25 cellular contexts compared by ENCODE assay signal in the genomic region with DNA sequence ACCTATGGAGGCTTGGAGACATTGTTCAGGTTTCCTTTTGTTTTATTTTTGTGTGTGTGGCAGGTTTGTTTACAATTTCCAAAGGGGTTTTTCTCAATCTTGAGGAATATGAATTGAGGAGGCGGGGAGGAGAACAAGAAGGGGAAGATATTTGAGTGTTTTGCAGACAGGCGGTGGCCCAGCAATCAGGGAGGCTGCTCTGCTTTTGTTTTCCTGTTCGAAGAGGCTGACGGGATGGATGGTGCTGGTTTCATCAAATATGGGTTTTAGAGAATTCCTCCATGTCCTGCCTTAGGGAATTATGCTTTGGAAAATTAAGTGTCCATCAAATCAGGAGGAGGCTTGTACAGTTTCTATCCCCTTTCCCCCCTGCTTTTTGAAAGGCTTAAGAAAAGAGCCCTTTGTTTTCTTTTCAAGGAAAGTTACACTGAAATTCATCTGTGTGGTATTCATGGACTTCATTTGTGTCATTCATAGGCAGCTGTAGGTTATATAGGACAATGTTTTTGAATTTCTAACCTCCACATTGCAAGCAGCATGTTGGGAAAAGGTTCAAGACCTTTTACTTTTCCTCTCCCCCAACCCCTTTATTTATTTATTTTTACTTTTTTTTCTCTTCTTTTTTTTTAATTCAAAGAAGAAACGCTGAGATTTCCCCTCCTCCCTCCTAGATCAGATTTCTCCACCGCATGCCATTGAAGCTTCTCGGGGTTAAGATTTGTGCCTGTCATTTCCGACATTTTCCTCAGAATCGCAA.
DNase-seq lines count a peak whose midpoint lies in the region; ATAC-seq, FAIRE-seq and TF ChIP-seq lines count a peak whose summit lies in the region.
"Had no signal": no experiment of that assay in that cellular context is flagged by ENCODE, and none has a peak within 500 bp of the region (broad histone marks: within the 10 kb centered on the region; RNA-seq: fewer than 3 reads in every experiment).

No MANE protein-coding gene starts in this region.

- no peak overlapping the region for H4K8ac ChIP-seq in mesendoderm (ENCODE audit: low read depth, low read length)

- H3K27me3 ChIP-seq in mesendoderm (ENCODE audit: insufficient read depth, low read length, poor library complexity) (no peaks in the 10 kb centered on the region), left lung (no peaks in the 10 kb centered on the region)
- H3K27me3 ChIP-seq: body of pancreas, gastroesophageal sphincter, tibial artery had no signal

- CTCF ChIA-PET in activated naive CD4-positive, alpha-beta T cell treated with anti-CD3 and anti-CD28 coated beads for 36 hours (lab: Charles Lee), result interaction anchor here (0.7 kb wide), 2 partner anchors 66 to 94 kb away, joined by 3 to 4 read pairs; no protein-coding TSS in a partner anchor

- no peak for FAIRE-seq in GM12892 (lab: Jason Lieb, UNC)
- FAIRE-seq: GM19239 had no signal

- H4K5ac ChIP-seq in mesendoderm (ENCODE audit: low read length), result no peak overlapping the region

- no peaks in the 10 kb centered on the region for H3K79me1 ChIP-seq in mesendoderm (ENCODE audit: low read length)

- H3K79me2 ChIP-seq in mesendoderm (ENCODE audit: control insufficient read depth, insufficient read depth, low read length), result no peaks in the 10 kb centered on the region

- H3K4me1 Mint-ChIP-seq in activated naive CD4-positive, alpha-beta T cell treated with anti-CD3 and anti-CD28 coated beads for 36 hours (ENCODE audit: low read depth), result peaks cover under 1% of the 10 kb centered on the region
- H3K4me1 Mint-ChIP-seq in endothelial cell (ENCODE audit: unreplicated experiment) (peaks cover 26% of the 10 kb centered on the region), type B pancreatic cell (ENCODE audit: unreplicated experiment) (peaks cover 24% of the 10 kb centered on the region)
- H3K4me1 Mint-ChIP-seq: B cell; stimulated activated effector memory CD8-positive, alpha-beta T cell treated with anti-CD3 and anti-CD28 coated beads, Interleukin-12 subunit alpha, Interleukin-12 subunit beta, amount 100 ng/mL, for 72 hours had no signal

- no peak overlapping the region for H2BK15ac ChIP-seq in mesendoderm (replicated peaks; ENCODE audit: low read depth)

- H3K27ac Mint-ChIP-seq in activated naive CD4-positive, alpha-beta T cell treated with anti-CD3 and anti-CD28 coated beads for 36 hours, result peak overlapping the region; percentile 37
- peak overlapping the region; percentile 81 for H3K27ac Mint-ChIP-seq in endothelial cell (ENCODE audit: unreplicated experiment)
- H3K27ac Mint-ChIP-seq in type B pancreatic cell, result peak overlapping the region; percentile 65
- H3K27ac Mint-ChIP-seq: activated CD4-positive, alpha-beta T cell treated with anti-CD3 and anti-CD28 coated beads, Interleukin-2, amount 10 ng/mL, durations not matched to agents 7 days and 5 days; B cell; dendritic cell treated with granulocyte-macrophage colony-stimulating factor and Interleukin-4, amounts not matched to agents 40 ng/mL and 50 ng/mL, for 4 days; naive thymus-derived CD8-positive, alpha-beta T cell; stimulated activated effector memory CD8-positive, alpha-beta T cell treated with anti-CD3 and anti-CD28 coated beads, Interleukin-12 subunit alpha, Interleukin-12 subunit beta, amount 100 ng/mL, for 72 hours had no signal

- no peak overlapping the region for H2BK5ac ChIP-seq in mesendoderm (ENCODE audit: low read length)

- no peak overlapping the region for H3K4me3 Mint-ChIP-seq in activated naive CD4-positive, alpha-beta T cell treated with anti-CD3 and anti-CD28 coated beads for 36 hours
- H3K4me3 Mint-ChIP-seq in endothelial cell (ENCODE audit: unreplicated experiment) (no peak overlapping the region), type B pancreatic cell (peak overlapping the region; percentile 3)
- H3K4me3 Mint-ChIP-seq: activated CD4-positive, alpha-beta T cell treated with anti-CD3 and anti-CD28 coated beads, Interleukin-2, amount 10 ng/mL, durations not matched to agents 7 days and 5 days; B cell; dendritic cell treated with granulocyte-macrophage colony-stimulating factor and Interleukin-4, amounts not matched to agents 40 ng/mL and 50 ng/mL, for 4 days; naive thymus-derived CD8-positive, alpha-beta T cell; stimulated activated effector memory CD8-positive, alpha-beta T cell treated with anti-CD3 and anti-CD28 coated beads, Interleukin-12 subunit alpha, Interleukin-12 subunit beta, amount 100 ng/mL, for 72 hours had no signal

- intact Hi-C loops in activated naive CD4-positive, alpha-beta T cell treated with anti-CD3 and anti-CD28 coated beads for 36 hours (cut with micrococcal nuclease), result no loop called here
- intact Hi-C loops in left lung (cut with DNase I), result no loop called here

- peaks cover 5% of the 10 kb centered on the region for H3K27me3 Mint-ChIP-seq in activated naive CD4-positive, alpha-beta T cell treated with anti-CD3 and anti-CD28 coated beads for 36 hours (ENCODE audit: low read depth)
- H3K27me3 Mint-ChIP-seq in endothelial cell (ENCODE audit: unreplicated experiment) (peaks cover 3% of the 10 kb centered on the region), type B pancreatic cell (no peaks in the 10 kb centered on the region)
- H3K27me3 Mint-ChIP-seq: dendritic cell treated with granulocyte-macrophage colony-stimulating factor and Interleukin-4, amounts not matched to agents 40 ng/mL and 50 ng/mL, for 4 days had no signal

- TF ChIP-seq POLR2A in GM12892 (IDR thresholded peaks at IDR 0.05; ENCODE audit: low read depth, low read length), result no peak

- H3K9ac ChIP-seq in mesendoderm (ENCODE audit: low read length), result no peak overlapping the region

- TF ChIP-seq CTCF in endothelial cell (IDR thresholded peaks at IDR 0.05; ENCODE audit: unreplicated experiment) (no peak), type B pancreatic cell (conservative IDR thresholded peaks at IDR 0.05) (no peak), left lung (IDR thresholded peaks at IDR 0.05) (no peak)

- H2AK5ac ChIP-seq in mesendoderm (ENCODE audit: low read length), result no peak overlapping the region

- no CpG with 5 or more reads among the region's 9 CpGs for WGBS in mesendoderm (ENCODE audit: extremely low coverage, insufficient coverage, low lambda C conversion rate)

- no peak for DNase-seq in activated naive CD4-positive, alpha-beta T cell treated with anti-CD3 and anti-CD28 coated beads for 36 hours
- no peak for DNase-seq in activated naive CD4-positive, alpha-beta T cell treated with Interleukin-2 at 50 U/mL for 16 hours
- DNase-seq in endothelial cell (ENCODE audit: low spot score) (no peak), midbrain (lab: John Stamatoyannopoulos, UW) (peak; percentile 18), type B pancreatic cell (ENCODE audit: extremely low spot score, unreplicated experiment) (no peak), mesendoderm (no peak), GM12892 (ENCODE audit: insufficient read length) (no peak), left lung (no peak)
- DNase-seq: 8988T; activated CD4-positive, alpha-beta T cell treated with anti-CD3 and anti-CD28 coated beads, Interleukin-2, amount 10 ng/mL, durations not matched to agents 7 days and 5 days; activated naive CD4-positive, alpha-beta T cell; body of pancreas; erythroblast; naive thymus-derived CD8-positive, alpha-beta T cell; NCI-H146; NCI-H446; NK-92 treated with Interleukin-12 subunit alpha and Interleukin-12 subunit beta, amount 100 ng/mL, for 24 hours; stimulated activated CD4-positive, alpha-beta T cell treated with anti-CD3 and anti-CD28 coated beads, Interleukin-15, amount 100 ng/mL, for 24 hours; SW 1271; tibial artery had no signal

- no peak overlapping the region for H3K4ac ChIP-seq in mesendoderm (ENCODE audit: low read depth, low read length)

- H3K36me3 ChIP-seq in mesendoderm (ENCODE audit: control insufficient read depth, insufficient read depth, low read length) (peaks cover 3% of the 10 kb centered on the region), left lung (peaks cover 0 to 26% of the 10 kb centered on the region in 2 donors)

- no peaks in the 10 kb centered on the region for H3K36me3 Mint-ChIP-seq in activated naive CD4-positive, alpha-beta T cell treated with anti-CD3 and anti-CD28 coated beads for 36 hours (ENCODE audit: low read depth)
- H3K36me3 Mint-ChIP-seq in endothelial cell (ENCODE audit: low read depth, unreplicated experiment) (peaks cover 31% of the 10 kb centered on the region), type B pancreatic cell (peaks cover 50% of the 10 kb centered on the region)
- H3K36me3 Mint-ChIP-seq: naive thymus-derived CD8-positive, alpha-beta T cell; stimulated activated effector memory CD8-positive, alpha-beta T cell treated with anti-CD3 and anti-CD28 coated beads, Interleukin-12 subunit alpha, Interleukin-12 subunit beta, amount 100 ng/mL, for 72 hours had no signal

- no peak overlapping the region for H3K56ac ChIP-seq in mesendoderm (ENCODE audit: low read length)

- no peaks in the 10 kb centered on the region for H3K9me3 Mint-ChIP-seq in activated naive CD4-positive, alpha-beta T cell treated with anti-CD3 and anti-CD28 coated beads for 36 hours
- H3K9me3 Mint-ChIP-seq in endothelial cell (ENCODE audit: unreplicated experiment) (no peaks in the 10 kb centered on the region), type B pancreatic cell (no peaks in the 10 kb centered on the region)
- H3K9me3 Mint-ChIP-seq: activated CD4-positive, alpha-beta T cell treated with anti-CD3 and anti-CD28 coated beads, Interleukin-2, amount 10 ng/mL, durations not matched to agents 7 days and 5 days; dendritic cell treated with granulocyte-macrophage colony-stimulating factor and Interleukin-4, amounts not matched to agents 40 ng/mL and 50 ng/mL, for 4 days; stimulated activated effector memory CD8-positive, alpha-beta T cell treated with anti-CD3 and anti-CD28 coated beads, Interleukin-12 subunit alpha, Interleukin-12 subunit beta, amount 100 ng/mL, for 72 hours had no signal

- H3K27ac ChIP-seq in mesendoderm (ENCODE audit: low read depth, low read length) (no peak overlapping the region), left lung (no peak overlapping the region)
- H3K27ac ChIP-seq: body of pancreas, gastroesophageal sphincter, tibial artery had no signal

- H2BK120ac ChIP-seq in mesendoderm (ENCODE audit: low read depth, low read length), result no peak overlapping the region

- no peak overlapping the region for H3K4me3 ChIP-seq in mesendoderm (ENCODE audit: low read length)
- no peak overlapping the region for H3K4me3 ChIP-seq in left lung
- H3K4me3 ChIP-seq: body of pancreas, gastroesophageal sphincter, tibial artery had no signal

- H3K4me1 ChIP-seq in mesendoderm (ENCODE audit: control insufficient read depth, low read depth, low read length), result peaks cover 10% of the 10 kb centered on the region
- H3K4me1 ChIP-seq in left lung, result no peaks in the 10 kb centered on the region
- H3K4me1 ChIP-seq: body of pancreas, tibial artery had no signal

- H3K18ac ChIP-seq in mesendoderm (ENCODE audit: low read length), result no peak overlapping the region

- H3K23ac ChIP-seq in mesendoderm (ENCODE audit: low read length), result no peak overlapping the region

- no peak for ATAC-seq in left lung
- ATAC-seq: body of pancreas; gastroesophageal sphincter; naive thymus-derived CD8-positive, alpha-beta T cell; stimulated activated effector memory CD8-positive, alpha-beta T cell treated with anti-CD3 and anti-CD28 coated beads, Interleukin-12 subunit alpha, Interleukin-12 subunit beta, amount 100 ng/mL, for 72 hours had no signal

- no peaks in the 10 kb centered on the region for H3K9me3 ChIP-seq in left lung
- H3K9me3 ChIP-seq: body of pancreas, gastroesophageal sphincter, tibial artery had no signal

- no peak overlapping the region for H3K4me2 ChIP-seq in mesendoderm (ENCODE audit: low read length)
